Comparison of ENCODE assay signal across 11 cellular contexts in the genomic region with DNA sequence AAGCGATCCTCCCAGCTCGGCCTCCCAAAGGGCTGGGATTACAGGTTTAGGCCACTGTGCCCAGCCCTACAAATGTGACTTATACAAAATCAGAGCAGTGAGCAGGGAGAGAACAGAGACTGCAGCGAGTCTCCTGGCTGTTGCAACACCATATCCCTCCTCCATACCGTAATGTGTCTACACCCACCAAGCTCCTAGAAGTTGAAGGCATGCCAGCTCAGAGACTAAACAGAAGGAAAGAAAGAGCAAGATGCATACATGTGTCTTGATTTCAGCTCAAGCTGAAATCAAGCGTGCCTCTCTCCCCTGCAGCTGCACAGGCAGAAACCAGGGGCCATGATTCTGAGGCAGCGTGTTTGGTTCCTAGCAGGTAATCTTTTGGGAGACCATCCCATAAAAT. TPM values are rescaled to one million over a fixed set of nuclear protein-coding genes. Genes with fewer than 3 reads are reported as not detected.
A peak's percentile ranks its signal among the peaks of the same experiment; 100 is the strongest.
DNase-seq lines count a peak whose midpoint lies in the region; ATAC-seq, FAIRE-seq and TF ChIP-seq lines count a peak whose summit lies in the region.
"Had no signal": no experiment of that assay in that cellular context is flagged by ENCODE, and none has a peak within 500 bp of the region (broad histone marks: within the 10 kb centered on the region; RNA-seq: fewer than 3 reads in every experiment).

No MANE protein-coding gene starts in this region.

- H3K27ac ChIP-seq in HEK293 (ENCODE audit: extremely low read depth, low read depth, low read length) (no peak overlapping the region), right cardiac atrium (ENCODE audit: low read length) (peak overlapping the region; percentile 61), temporal lobe (ENCODE audit: low read depth, low read length) (peak overlapping the region; percentile 59)

- POLR2A ChIA-PET in HEK293 (lab: Yijun Ruan, JAX): no interaction called here
- POLR2A ChIA-PET in activated CD4-positive, alpha-beta T cell treated with anti-CD3 and anti-CD28 coated beads for 36 hours (lab: Charles Lee): no interaction called here

- H3K36me3 ChIP-seq in HEK293 (ENCODE audit: control insufficient read depth in 2 of 2, insufficient read depth in 1 of 2, low read length in 2 of 2) (no peaks in the 10 kb centered on the region), bronchial epithelial cell (ENCODE audit: control insufficient read depth, insufficient read depth, low read length) (no peaks in the 10 kb centered on the region)

- H3K4me3 Mint-ChIP-seq in activated CD4-positive, alpha-beta T cell treated with anti-CD3 and anti-CD28 coated beads for 36 hours: no peak overlapping the region
- no peak overlapping the region for H3K4me3 Mint-ChIP-seq in activated T-cell treated with anti-CD3 and anti-CD28 coated beads, Interleukin-2, amount 50 U/mL, for 24 hours
- H3K4me3 Mint-ChIP-seq: activated B cell treated with CpG ODN at 0.5 μM for 24 hours; activated naive CD4-positive, alpha-beta T cell treated with anti-CD3 and anti-CD28 coated beads, Interleukin-2, amount 50 U/mL, for 24 hours had no signal

- H3K9me3 ChIP-seq in HEK293 (ENCODE audit: control insufficient read depth, insufficient read depth, low read depth, low read length) (no peaks in the 10 kb centered on the region), right cardiac atrium (ENCODE audit: control insufficient read depth, low read length) (no peaks in the 10 kb centered on the region)

- no peak overlapping the region for H3K4me3 ChIP-seq in HEK293 (ENCODE audit: low read depth, low read length)
- H3K4me3 ChIP-seq in bronchial epithelial cell (ENCODE audit: low read depth, low read length): no peak overlapping the region
- no peak overlapping the region for H3K4me3 ChIP-seq in right cardiac atrium (ENCODE audit: low read length)

- FAIRE-seq in bronchial epithelial cell (lab: Jason Lieb, UNC): no peak

- CTCF ChIA-PET in HEK293 (lab: Yijun Ruan, JAX): no interaction called here
- CTCF ChIA-PET in activated CD4-positive, alpha-beta T cell treated with anti-CD3 and anti-CD28 coated beads for 36 hours (lab: Charles Lee): interaction anchor here (0.6 to 1.7 kb wide), 2 partner anchors 33 to 59 kb away, joined by 3 to 4 read pairs; no protein-coding TSS in a partner anchor

- no peaks in the 10 kb centered on the region for H3K4me1 ChIP-seq in HEK293 (ENCODE audit: control insufficient read depth, insufficient read depth, low read length)
- peaks cover 20% of the 10 kb centered on the region for H3K4me1 ChIP-seq in right cardiac atrium (ENCODE audit: control insufficient read depth, insufficient read depth, low read length)

- peaks cover 53% of the 10 kb centered on the region for H3K4me1 Mint-ChIP-seq in activated CD4-positive, alpha-beta T cell treated with anti-CD3 and anti-CD28 coated beads for 36 hours
- H3K4me1 Mint-ChIP-seq in activated T-cell treated with anti-CD3 and anti-CD28 coated beads, Interleukin-2, amount 50 U/mL, for 24 hours (ENCODE audit: low read depth): peaks cover 55% of the 10 kb centered on the region
- H3K4me1 Mint-ChIP-seq: activated B cell treated with CpG ODN at 0.5 μM for 24 hours had no signal

- H3K27me3 Mint-ChIP-seq in activated CD4-positive, alpha-beta T cell treated with anti-CD3 and anti-CD28 coated beads for 36 hours: peaks cover 3% of the 10 kb centered on the region
- peaks cover 5% of the 10 kb centered on the region for H3K27me3 Mint-ChIP-seq in activated T-cell treated with anti-CD3 and anti-CD28 coated beads, Interleukin-2, amount 50 U/mL, for 24 hours
- H3K27me3 Mint-ChIP-seq: activated naive CD4-positive, alpha-beta T cell treated with anti-CD3 and anti-CD28 coated beads, Interleukin-2, amount 50 U/mL, for 24 hours had no signal

- no peaks in the 10 kb centered on the region for H3K36me3 Mint-ChIP-seq in activated CD4-positive, alpha-beta T cell treated with anti-CD3 and anti-CD28 coated beads for 36 hours (ENCODE audit: low read depth)
- no peaks in the 10 kb centered on the region for H3K36me3 Mint-ChIP-seq in activated T-cell treated with anti-CD3 and anti-CD28 coated beads, Interleukin-2, amount 50 U/mL, for 24 hours (ENCODE audit: low read depth)

- no peaks in the 10 kb centered on the region for H3K27me3 ChIP-seq in bronchial epithelial cell (ENCODE audit: control insufficient read depth, insufficient read depth, low read length)
- H3K27me3 ChIP-seq in right cardiac atrium (ENCODE audit: control insufficient read depth, insufficient read depth): no peaks in the 10 kb centered on the region

- no peaks in the 10 kb centered on the region for H3K9me3 Mint-ChIP-seq in activated CD4-positive, alpha-beta T cell treated with anti-CD3 and anti-CD28 coated beads for 36 hours (ENCODE audit: low read depth)
- no peaks in the 10 kb centered on the region for H3K9me3 Mint-ChIP-seq in activated T-cell treated with anti-CD3 and anti-CD28 coated beads, Interleukin-2, amount 50 U/mL, for 24 hours
- H3K9me3 Mint-ChIP-seq: activated B cell treated with CpG ODN at 0.5 μM for 24 hours; activated naive CD4-positive, alpha-beta T cell treated with anti-CD3 and anti-CD28 coated beads, Interleukin-2, amount 50 U/mL, for 24 hours had no signal

- no peak for TF ChIP-seq CTCF in HEK293 (tag by site-specific recombination; IDR thresholded peaks at IDR 0.05)
- no peak for TF ChIP-seq CTCF in bronchial epithelial cell (IDR thresholded peaks at IDR 0.05; ENCODE audit: insufficient read depth, low read length, severe bottlenecking)

- intact Hi-C loops in right cardiac atrium (cut with DNase I): no loop called here
- intact Hi-C loops in activated CD4-positive, alpha-beta T cell treated with anti-CD3 and anti-CD28 coated beads for 36 hours (cut with DNase I, micrococcal nuclease): no loop called here

- ATAC-seq in right cardiac atrium: peak; percentile 27 to 50
- ATAC-seq in activated CD4-positive, alpha-beta T cell treated with anti-CD3 and anti-CD28 coated beads for 36 hours: no peak

- WGBS in right cardiac atrium: 72% methylated on average over 6 of the region's 6 CpGs

- DNase-seq in bronchial epithelial cell (ENCODE audit: low read depth): peak; percentile 37
- no peak for DNase-seq in right cardiac atrium
- DNase-seq in activated CD4-positive, alpha-beta T cell treated with anti-CD3 and anti-CD28 coated beads for 36 hours: no peak
- DNase-seq in activated T-cell treated with anti-CD3 and anti-CD28 coated beads, Interleukin-2, amount 50 U/mL, for 24 hours: no peak
- no peak for DNase-seq in GF-D8 (lab: John Stamatoyannopoulos, UW)
- no peak for DNase-seq in effector CD4-positive, alpha-beta T cell
- DNase-seq: activated B cell treated with CpG ODN at 0.5 μM for 24 hours, NCI-H510A treated with DMSO at 0.1 percent for 48 hours had no signal

- no peak overlapping the region for H3K27ac Mint-ChIP-seq in activated CD4-positive, alpha-beta T cell treated with anti-CD3 and anti-CD28 coated beads for 36 hours
- H3K27ac Mint-ChIP-seq in activated T-cell treated with anti-CD3 and anti-CD28 coated beads, Interleukin-2, amount 50 U/mL, for 24 hours: no peak overlapping the region
- H3K27ac Mint-ChIP-seq: activated B cell treated with CpG ODN at 0.5 μM for 24 hours had no signal

TF ChIP-seq in HEK293, 187 proteins besides CTCF, POLR2A, EP300 and RAD21:
- 0 out of 2 replicates have a peak, but pooled peaks have one; percentile 18 for TF ChIP-seq ZFHX2 (tag by site-specific recombination; conservative IDR thresholded peaks at IDR 0.05)
- TF ChIP-seq ZNF670 (tag by site-specific recombination; IDR thresholded peaks at IDR 0.05; ENCODE audit: low read depth): no peak
- TF ChIP-seq ZNF302 (tag by site-specific recombination; IDR thresholded peaks at IDR 0.05; ENCODE audit: low read depth): no peak
- no peak for TF ChIP-seq SP7 (tag by site-specific recombination; IDR thresholded peaks at IDR 0.05)

RNA-seq across cellular contexts. Expression of gene AFAP1, which starts 34.7 kb away (rescaled TPM):
- 6.8 and 16.1 TPM in 2 replicates for total RNA-seq in bronchial epithelial cell
- 10 to 100 TPM; 21.9 to 43.6 (median 26.7) TPM for total RNA-seq in right cardiac atrium
- polyA plus RNA-seq in right cardiac atrium: 7.8 TPM
- total RNA-seq in temporal lobe: 52.6 TPM
- total RNA-seq in activated CD4-positive, alpha-beta T cell treated with anti-CD3 and anti-CD28 coated beads for 36 hours: 10 to 100 TPM; 27.1 to 27.2 TPM
